In genomic region chr12:108694812-108695278, GRCh38 we compare ENCODE assay signal across 12 cellular contexts. TPM values are rescaled to one million over a fixed set of nuclear protein-coding genes. Genes with fewer than 3 reads are reported as not detected.
DNase-seq lines count a peak whose midpoint lies in the region; ATAC-seq and TF ChIP-seq lines count a peak whose summit lies in the region.
"Had no signal": no experiment of that assay in that cellular context is flagged by ENCODE, and none has a peak within 500 bp of the region (broad histone marks: within the 10 kb centered on the region; RNA-seq: fewer than 3 reads in every experiment).

No MANE protein-coding gene starts in this region.

- TF ChIP-seq POLR2A in vagina (IDR thresholded peaks at IDR 0.05): no peak

- H3K4me3 ChIP-seq in lung: no peak overlapping the region
- no peak overlapping the region for H3K4me3 ChIP-seq in vagina
- H3K4me3 ChIP-seq: pancreas had no signal

- 83 to 95% methylated on average over 2 of the region's 2 CpGs for WGBS in lung, 2 donors

- H3K4me1 ChIP-seq in lung (ENCODE audit: control insufficient read depth in 2 of 2, insufficient read depth in 2 of 2, low read length in 2 of 2) (peaks cover 17 to 41% of the 10 kb centered on the region in 2 donors), vagina (peaks cover 89% of the 10 kb centered on the region)

- TF ChIP-seq CTCF in lung (IDR thresholded peaks at IDR 0.05; ENCODE audit: control extremely low read depth, extremely low read depth) (no peak), vagina (IDR thresholded peaks at IDR 0.05) (no peak)

- intact Hi-C loops in vagina (cut with DNase I): no loop called here

- H3K27ac ChIP-seq in lung (ENCODE audit: low read depth in 1 of 2, low read length in 1 of 2) (peak overlapping the region; percentile 8 to 74), vagina (peak overlapping the region; percentile 66)
- H3K27ac ChIP-seq: pancreas had no signal

- ATAC-seq in lung (ENCODE audit: insufficient read depth, low FRiP score): no peak
- no peak for ATAC-seq in GM19455 (IDR thresholded peaks at IDR 0.05; ENCODE audit: unreplicated experiment)
- ATAC-seq: CD8-positive, alpha-beta T cell; pancreas; T-cell had no signal

- H3K36me3 ChIP-seq in lung (ENCODE audit: control insufficient read depth in 2 of 2, insufficient read depth in 2 of 2, low read length in 2 of 2) (peaks cover 0 to 5% of the 10 kb centered on the region in 2 donors), vagina (peaks cover 0 to 12% of the 10 kb centered on the region in 2 donors)
- H3K36me3 ChIP-seq: pancreas had no signal

- DNase-seq in stimulated activated naive CD4-positive, alpha-beta T cell treated with Interleukin-2 at 50 U/mL for 16 hours (lab: John Stamatoyannopoulos, UW): peak; percentile 1
- no peak for DNase-seq in stimulated activated naive CD4-positive, alpha-beta T cell (lab: John Stamatoyannopoulos, UW)
- DNase-seq in amniotic epithelial cell (ENCODE audit: low read depth): peak; percentile 60
- no peak for DNase-seq in lung (ENCODE audit: low spot score)
- DNase-seq in vagina (ENCODE audit: extremely low spot score in 2 of 2): no peak
- DNase-seq in HuH-7.5 (ENCODE audit: low spot score): no peak
- DNase-seq in NCI-H1436 (lab: John Stamatoyannopoulos, UW): no peak
- DNase-seq: CD8-positive, alpha-beta T cell; NCI-H69; pancreas; T-cell had no signal

- no peaks in the 10 kb centered on the region for H3K27me3 ChIP-seq in lung (ENCODE audit: control insufficient read depth, insufficient read depth)
- no peaks in the 10 kb centered on the region for H3K27me3 ChIP-seq in vagina
- H3K27me3 ChIP-seq: pancreas had no signal

- no peaks in the 10 kb centered on the region for H3K9me3 ChIP-seq in lung (ENCODE audit: control insufficient read depth in 2 of 2, insufficient read depth in 1 of 2, low read length in 1 of 2)
- H3K9me3 ChIP-seq in vagina: no peaks in the 10 kb centered on the region
- H3K9me3 ChIP-seq: pancreas had no signal

RNA-seq across cellular contexts. Expression of gene CORO1C, which starts 36.5 kb away (rescaled TPM):
- total RNA-seq in lung (100 to 1,000 TPM; 117 to 227 TPM), vagina (189 TPM)
- polyA plus RNA-seq in lung: 10 to 100 TPM; 36.4 to 93.5 TPM

Comparison
In these comparisons a context has a peak if more than half of its experiments do, and no peak if none do; other contexts are left out.
1. DNase-seq: peak in stimulated activated naive CD4-positive, alpha-beta T cell treated with Interleukin-2 at 50 U/mL for 16 hours (single experiment) and amniotic epithelial cell (single experiment); none in stimulated activated naive CD4-positive, alpha-beta T cell (0 of 6), lung (single experiment), vagina (0 of 2), HuH-7.5 (single experiment) and NCI-H1436 (single experiment).